Comparison of ENCODE assay signal across 1 cellular context in the genomic region with DNA sequence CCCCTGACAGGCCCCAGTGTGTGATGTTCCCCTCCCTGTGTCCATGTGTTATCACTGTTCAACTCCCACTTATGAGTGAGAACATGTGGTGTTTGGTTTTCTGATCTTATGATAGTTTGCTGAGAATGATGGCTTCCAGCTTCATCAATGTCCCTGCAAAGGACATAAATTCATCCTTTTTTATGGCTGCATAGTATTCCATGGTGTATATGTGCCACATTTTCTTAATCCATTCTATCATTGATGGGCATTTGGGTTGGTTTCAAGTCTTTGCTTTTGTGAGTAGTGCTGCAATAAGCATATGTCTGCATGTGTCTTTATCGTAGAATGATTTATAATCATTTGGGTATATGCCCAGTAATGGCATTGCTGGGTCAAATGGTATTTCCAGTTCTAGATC. TPM values are rescaled to one million over a fixed set of nuclear protein-coding genes. Genes with fewer than 3 reads are reported as not detected.
"Had no signal": no experiment of that assay in that cellular context is flagged by ENCODE, and none has a peak within 500 bp of the region (broad histone marks: within the 10 kb centered on the region; RNA-seq: fewer than 3 reads in every experiment).

No MANE protein-coding gene starts in this region.

RNA-seq across cellular contexts. Expression of a gene that starts 35.3 kb away (rescaled TPM):
- total RNA-seq: HT-29 had no signal
